ENCODE assay signal across 14 cellular contexts in genomic region chr3:27669505-27670085, GRCh38. TPM values are rescaled to one million over a fixed set of nuclear protein-coding genes. Genes with fewer than 3 reads are reported as not detected.
A peak's percentile ranks its signal among the peaks of the same experiment; 100 is the strongest.
DNase-seq lines count a peak whose midpoint lies in the region; ATAC-seq, FAIRE-seq and TF ChIP-seq lines count a peak whose summit lies in the region.
"Had no signal": no experiment of that assay in that cellular context is flagged by ENCODE, and none has a peak within 500 bp of the region (broad histone marks: within the 10 kb centered on the region; RNA-seq: fewer than 3 reads in every experiment).

No MANE protein-coding gene starts in this region.

- DNase-seq in GM12891 (ENCODE audit: insufficient read length, low spot score): no peak
- peak; percentile 86 for DNase-seq in astrocyte of the hippocampus (ENCODE audit: low read depth, low spot score)
- DNase-seq in dedifferentiated amniotic fluid mesenchymal stem cell (ENCODE audit: extremely low spot score): no peak
- DNase-seq in DMS153 treated with DMSO at 0.1 percent for 48 hours (lab: John Stamatoyannopoulos, UW; ENCODE audit: unreplicated experiment): no peak
- DNase-seq in NCI-H82 treated with DMSO at 0.1 percent for 48 hours (lab: John Stamatoyannopoulos, UW; ENCODE audit: unreplicated experiment): no peak
- DNase-seq in Right ventricle myocardium superior: no peak
- DNase-seq: brain microvascular endothelial cell, C1 segment of cervical spinal cord, H9, NCI-H1436, OCI-M1, testis had no signal

- intact Hi-C loops in Right ventricle myocardium superior (cut with DNase I): no loop called here

- ATAC-seq in GM19351 (IDR thresholded peaks at IDR 0.05; ENCODE audit: unreplicated experiment) (peak; percentile 52), HG03025 (IDR thresholded peaks at IDR 0.05; ENCODE audit: low FRiP score, unreplicated experiment) (peak; percentile 47), Right ventricle myocardium superior (ENCODE audit: poor library complexity) (no peak)

- TF ChIP-seq POLR2A in GM12891 (IDR thresholded peaks at IDR 0.05; ENCODE audit: low read depth, low read length): no peak

- FAIRE-seq in GM12891 (lab: Jason Lieb, UNC): no peak

TF ChIP-seq in GM12891, 5 proteins besides CTCF, POLR2A, EP300 and RAD21:
- TF ChIP-seq SPI1 (IDR thresholded peaks at IDR 0.05; ENCODE audit: low read depth, low read length) (peak; percentile 71), POU2F2 (IDR thresholded peaks at IDR 0.05; ENCODE audit: low read depth, low read length) (no peak), PAX5 (IDR thresholded peaks at IDR 0.05; ENCODE audit: insufficient read depth, low read length, severe bottlenecking) (no peak)
TF ChIP-seq in GM12891: peak in this region for 1.

RNA-seq across cellular contexts. Expression of gene EOMES, which starts 52.5 kb away (rescaled TPM):
- not detected for polyA plus RNA-seq in GM12891 (2012; ENCODE audit: low read depth, missing spikeins)
- 0.08 TPM for total RNA-seq in Right ventricle myocardium superior
